8 cellular contexts compared by ENCODE assay signal in the genomic region with DNA sequence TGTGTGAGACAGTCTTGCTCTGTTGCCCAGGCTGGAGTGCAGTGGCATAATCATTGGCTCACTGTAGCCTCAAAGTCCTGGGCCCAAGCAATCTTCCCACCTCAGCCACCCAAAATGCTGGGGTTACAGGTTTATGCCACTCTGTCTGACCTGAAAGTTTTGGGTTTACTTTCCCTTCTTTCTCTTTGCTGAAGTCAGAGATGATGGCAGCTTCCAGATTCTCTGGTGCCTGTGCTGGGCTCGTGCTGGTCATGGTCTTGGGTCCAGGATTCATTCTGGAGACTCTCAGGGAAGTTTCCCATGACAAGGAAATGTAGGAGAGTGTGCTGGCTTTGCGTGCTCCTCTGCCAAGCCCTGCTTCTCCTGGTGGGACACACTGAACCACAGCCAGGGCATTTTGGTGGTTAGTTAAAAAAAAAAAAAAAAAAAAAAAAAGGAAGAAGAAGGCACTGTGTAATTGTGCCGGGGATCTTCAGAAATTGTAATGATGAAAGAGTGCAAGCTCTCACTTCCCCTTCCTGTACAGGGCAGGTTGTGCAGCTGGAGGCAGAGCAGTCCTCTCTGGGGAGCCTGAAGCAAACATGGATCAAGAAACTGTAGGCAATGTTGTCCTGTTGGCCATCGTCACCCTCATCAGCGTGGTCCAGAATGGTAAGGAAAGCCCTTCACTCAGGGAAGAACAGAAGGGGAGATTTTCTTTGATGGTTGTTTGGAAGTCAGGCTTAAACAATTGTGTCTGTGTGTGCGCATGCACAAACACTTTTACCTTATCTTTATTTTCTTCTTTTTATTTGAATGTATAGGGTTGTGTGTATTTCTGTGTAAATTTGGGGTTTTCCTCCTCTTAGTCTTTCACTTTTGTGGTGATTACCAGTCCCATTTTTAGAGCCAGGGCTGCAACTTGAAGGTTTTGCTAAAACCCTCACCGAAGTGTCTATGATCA. TPM values are rescaled to one million over a fixed set of nuclear protein-coding genes. Genes with fewer than 3 reads are reported as not detected.
DNase-seq lines count a peak whose midpoint lies in the region; ATAC-seq and TF ChIP-seq lines count a peak whose summit lies in the region.

A gene (plus strand): TSS at position 519 of the 943 bp plus-strand sequence. CDS start 63 bp downstream, at position 582.

- H3K4me1 ChIP-seq in lower lobe of right lung: peaks cover 19% of the 10 kb centered on the region

- H3K9me3 ChIP-seq in lower lobe of right lung: no peaks in the 10 kb centered on the region

- TF ChIP-seq CTCF in GM10248 (IDR thresholded peaks at IDR 0.05; ENCODE audit: control extremely low read depth, extremely low read depth, low read depth, missing control alignments): no peak
- TF ChIP-seq CTCF in lower lobe of right lung (IDR thresholded peaks at IDR 0.05): no peak

- intact Hi-C loops in lower lobe of right lung (cut with DNase I): no loop called here
- intact Hi-C loops in head of caudate nucleus (cut with DNase I): no loop called here

- DNase-seq in GM10248 (ENCODE audit: extremely low spot score) (peak; percentile 70), lower lobe of right lung (no peak), head of caudate nucleus (no peak), retina (no peak), NCI-H510A treated with DMSO at 0.1 percent for 48 hours (lab: John Stamatoyannopoulos, UW) (no peak)
- peak; percentile 26 for DNase-seq in activated CD8-positive, alpha-beta memory T cell treated with anti-CD3 and anti-CD28 coated beads, Interleukin-2, amount 50 U/mL, for 4 hours

- H3K27ac ChIP-seq in lower lobe of right lung: peak within 1 kb of the TSS; percentile 77

- ATAC-seq in GM21367 (IDR thresholded peaks at IDR 0.05; ENCODE audit: unreplicated experiment): peak; percentile 73
- peak; percentile 62 for ATAC-seq in HG03565 (IDR thresholded peaks at IDR 0.05; ENCODE audit: unreplicated experiment)
- peak; percentile 68 to 81 for ATAC-seq in lower lobe of right lung

- no peaks in the 10 kb centered on the region for H3K27me3 ChIP-seq in lower lobe of right lung (ENCODE audit: low read depth)

- CTCF ChIA-PET in GM10248 (lab: Yijun Ruan, JAX): interaction anchor here (1.0 to 2.5 kb wide), 3 partner anchors 32 to 53 kb away, joined by 3 to 6 read pairs (median 3); no protein-coding TSS in a partner anchor

- POLR2A ChIA-PET in GM10248 (lab: Yijun Ruan, JAX): no interaction called here

- H3K4me3 ChIP-seq in lower lobe of right lung: peak within 1 kb of the TSS; percentile 47

- no peaks in the 10 kb centered on the region for H3K36me3 ChIP-seq in lower lobe of right lung

RNA-seq across cellular contexts. Expression of the gene that starts here (rescaled TPM):
- total RNA-seq in lower lobe of right lung: 311 TPM

Comparison
In these comparisons a context has a peak if more than half of its experiments do, and no peak if none do; other contexts are left out.
1. DNase-seq: peak in GM10248 (single experiment) and activated CD8-positive, alpha-beta memory T cell treated with anti-CD3 and anti-CD28 coated beads, Interleukin-2, amount 50 U/mL, for 4 hours (single experiment); none in lower lobe of right lung (single experiment), head of caudate nucleus (0 of 42), retina (single experiment) and NCI-H510A treated with DMSO at 0.1 percent for 48 hours (single experiment).
2. Peak in every context shown above with its lines, with median percentiles within 50 percentile points of each other: ATAC-seq.